8 cellular contexts compared by ENCODE assay signal in the genomic region with DNA sequence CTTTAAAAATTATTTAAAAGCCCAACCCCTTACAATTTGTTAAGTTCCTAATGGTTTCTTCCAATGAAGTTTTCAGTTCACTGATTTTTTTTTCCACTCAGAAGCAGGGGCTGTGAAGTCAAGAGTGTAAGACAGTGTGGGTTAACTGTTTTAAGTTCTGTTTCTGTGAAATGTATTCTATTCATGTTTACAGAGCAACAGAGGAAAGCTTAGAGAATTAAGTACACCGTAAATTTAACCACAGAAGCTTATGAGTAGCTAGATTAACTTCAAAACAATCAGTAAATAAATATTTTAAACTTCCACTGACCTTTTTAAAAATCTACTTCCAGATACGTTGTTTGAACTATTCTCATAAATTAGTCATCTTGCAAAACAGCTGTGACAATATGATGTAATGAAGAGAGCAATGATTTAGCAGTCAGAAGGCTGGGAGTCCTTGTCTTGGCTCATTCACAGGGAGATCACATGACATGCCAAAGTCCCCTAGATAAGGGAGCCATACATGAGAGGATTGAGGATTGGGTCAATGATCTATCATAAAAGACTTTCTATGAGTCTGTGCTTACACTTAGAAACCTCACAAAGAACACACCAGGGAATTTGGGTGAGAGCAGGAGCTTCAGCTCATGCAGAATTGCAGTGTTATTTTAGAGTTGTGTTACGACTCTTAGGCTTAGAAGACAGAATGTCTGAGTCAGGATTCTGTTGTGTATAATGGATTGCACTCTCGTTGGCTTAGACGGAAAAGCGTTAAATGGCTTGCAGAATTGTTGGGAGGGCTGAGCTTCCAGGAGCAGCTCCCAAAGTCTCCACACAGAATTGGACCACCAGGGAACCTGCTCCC.
DNase-seq lines count a peak whose midpoint lies in the region; ATAC-seq, FAIRE-seq and TF ChIP-seq lines count a peak whose summit lies in the region.
"Not testable (repeated sequence)": the region's sequence is repeated elsewhere in the genome, so short reads cannot be mapped to it uniquely, and the experiment has no call there.

No MANE protein-coding gene starts in this region.

- H3K4me1 ChIP-seq in SJCRH30; left lung; aorta (ENCODE audit: control insufficient read depth in 1 of 2, insufficient read depth in 2 of 2, low read length in 2 of 2): not testable (repeated sequence)

- not testable (repeated sequence) for H3K4me3 Mint-ChIP-seq in chondrocyte (ENCODE audit: unreplicated experiment); nephron progenitor cell

- not testable (repeated sequence) for TF ChIP-seq POLR2A in GM12891 (IDR thresholded peaks at IDR 0.05; ENCODE audit: low read depth, low read length)

- FAIRE-seq in GM12891 (lab: Jason Lieb, UNC): peak; percentile 38

- intact Hi-C loops in Right ventricle myocardium superior (cut with DNase I); left lung (cut with DNase I); aorta (cut with DNase I): not testable (repeated sequence)

- H3K27me3 ChIP-seq in SJCRH30; left lung; aorta (ENCODE audit: control insufficient read depth in 1 of 2, insufficient read depth in 2 of 2, low read length in 1 of 2): not testable (repeated sequence)

- not testable (repeated sequence) for H3K36me3 Mint-ChIP-seq in chondrocyte (ENCODE audit: low read depth); nephron progenitor cell (ENCODE audit: low read depth)

- ATAC-seq in HG02840 (IDR thresholded peaks at IDR 0.05; ENCODE audit: low FRiP score, unreplicated experiment): peak; percentile 64
- ATAC-seq in Right ventricle myocardium superior (ENCODE audit: poor library complexity): peak; percentile 85
- ATAC-seq in left lung: peak; percentile 46
- ATAC-seq in aorta (ENCODE audit: low FRiP score): peak; percentile 52

- H3K9me3 Mint-ChIP-seq in chondrocyte (ENCODE audit: low read depth); nephron progenitor cell: not testable (repeated sequence)

- H3K27ac Mint-ChIP-seq in chondrocyte (ENCODE audit: unreplicated experiment) (peak overlapping the region; percentile 50), nephron progenitor cell (peak overlapping the region; percentile 89)

- not testable (repeated sequence) for H3K4me1 Mint-ChIP-seq in chondrocyte (ENCODE audit: low read depth); nephron progenitor cell

- H3K27ac ChIP-seq in SJCRH30: peak overlapping the region; percentile 60
- H3K27ac ChIP-seq in left lung; aorta (ENCODE audit: low read depth in 1 of 2, low read length in 2 of 2): not testable (repeated sequence)

- H3K36me3 ChIP-seq in SJCRH30; left lung; aorta (ENCODE audit: control insufficient read depth in 1 of 2, insufficient read depth in 2 of 2, low read length in 1 of 2): not testable (repeated sequence)

- TF ChIP-seq CTCF in chondrocyte (IDR thresholded peaks at IDR 0.05); left lung (IDR thresholded peaks at IDR 0.05); nephron progenitor cell (IDR thresholded peaks at IDR 0.05): not testable (repeated sequence)

- H3K27me3 Mint-ChIP-seq in chondrocyte (ENCODE audit: low read depth); nephron progenitor cell (ENCODE audit: low read depth, poor library complexity): not testable (repeated sequence)

- 20 to 33% methylated on average over 2 to 5 of the region's 6 CpGs for WGBS in aorta, 2 donors

- peak overlapping the region; percentile 32 for H3K4me3 ChIP-seq in SJCRH30
- not testable (repeated sequence) for H3K4me3 ChIP-seq in left lung; aorta (ENCODE audit: low read length in 2 of 2)

- not testable (repeated sequence) for H3K9me3 ChIP-seq in SJCRH30 (replicated peaks); left lung; aorta (ENCODE audit: control insufficient read depth, low read length)

- DNase-seq in GM12891 (ENCODE audit: insufficient read length, low spot score); chondrocyte (ENCODE audit: low spot score); Right ventricle myocardium superior; left lung; nephron progenitor cell; aorta: not testable (repeated sequence)
- DNase-seq in SJCRH30: peak; percentile 48 to 84
